In genomic region chr6:15157479-15157878, GRCh38 we compare ENCODE assay signal across 37 cellular contexts.
A peak's percentile ranks its signal among the peaks of the same experiment; 100 is the strongest.
DNase-seq lines count a peak whose midpoint lies in the region; ATAC-seq, FAIRE-seq and TF ChIP-seq lines count a peak whose summit lies in the region.
"Had no signal": no experiment of that assay in that cellular context is flagged by ENCODE, and none has a peak within 500 bp of the region (broad histone marks: within the 10 kb centered on the region; RNA-seq: fewer than 3 reads in every experiment).

No MANE protein-coding gene starts in this region.

- DNase-seq in WERI-Rb-1 (no peak), WTC11 (ENCODE audit: low spot score) (no peak), K562 (ENCODE audit: extremely low read depth in 1 of 4, low spot score in 3 of 4) (no peak), H7 (no peak), NCI-H510A (lab: John Stamatoyannopoulos, UW) (no peak), HK-2 (ENCODE audit: unreplicated experiment) (no peak)
- DNase-seq: 8988T; ACHN; AML-193; BE2C; C1 segment of cervical spinal cord; Caco-2; Calu3; CD4-positive, alpha-beta memory T cell; CD4-positive, alpha-beta T cell; CD4-positive, CD25-positive, alpha-beta regulatory T cell; CD8-positive, alpha-beta memory T cell; CD8-positive, alpha-beta T cell; COR-L47; DMS 273 treated with DMSO at 0.1 percent for 48 hours; DMS153; DMS53; DMS79; DMS79 treated with DMSO at 0.1 percent for 48 hours; DND-41; EL had no signal

- H3K4me2 ChIP-seq in K562 (ENCODE audit: insufficient read depth, low read length), result no peak overlapping the region
- H3K4me2 ChIP-seq: A549; BLaER1; BLaER1 treated with 17β-estradiol and CSF1 and Interleukin-3, amounts not matched to agents 10 nM and 100 nM had no signal

- no peak for TF ChIP-seq EP300 in K562 (IDR thresholded peaks at IDR 0.05; ENCODE audit: low read length)

- no peak overlapping the region for H3K9ac ChIP-seq in K562 (ENCODE audit: insufficient read depth in 1 of 2, low read depth in 2 of 2, low read length in 2 of 2)
- H3K9ac ChIP-seq: BLaER1; BLaER1 treated with 17β-estradiol and CSF1 and Interleukin-3, amounts not matched to agents 10 nM and 100 nM had no signal

- no peaks in the 10 kb centered on the region for H3K36me3 Mint-ChIP-seq in WTC11
- H3K36me3 Mint-ChIP-seq: CD14-positive monocyte; CD4-positive, alpha-beta memory T cell; CD4-positive, CD25-positive, alpha-beta regulatory T cell; CD8-positive, alpha-beta memory T cell; CD8-positive, alpha-beta T cell had no signal

- POLR2A ChIA-PET in HEK293 (lab: Yijun Ruan, JAX), result no interaction called here
- POLR2A ChIA-PET in WTC11 (lab: Charles Lee), result interaction anchor here (0.6 kb wide), 1 partner anchor 69 kb away, joined by 5 read pairs; no protein-coding TSS in a partner anchor
- POLR2A ChIA-PET in K562 (lab: Yijun Ruan, JAX), result no interaction called here

- H2AFZ ChIP-seq in K562 (ENCODE audit: low read depth, low read length), result no peak overlapping the region

- no peak for FAIRE-seq in K562 (lab: Jason Lieb, UNC)
- FAIRE-seq: A204.1, A549, D721Med had no signal

- H3K27me3 ChIP-seq in WERI-Rb-1 (ENCODE audit: insufficient read depth, low read depth, severe bottlenecking) (no peaks in the 10 kb centered on the region), K562 (ENCODE audit: control insufficient read depth in 2 of 2, insufficient read depth in 2 of 2, low read length in 2 of 2) (no peaks in the 10 kb centered on the region), H7 (ENCODE audit: control insufficient read depth, insufficient read depth, low read length) (no peaks in the 10 kb centered on the region)
- H3K27me3 ChIP-seq: BE2C; BLaER1; BLaER1 treated with 17β-estradiol and CSF1 and Interleukin-3, amounts not matched to agents 10 nM and 100 nM had no signal

- H3K27ac ChIP-seq in HEK293 (ENCODE audit: extremely low read depth, low read depth, low read length) (no peak overlapping the region), WERI-Rb-1 (0 out of 2 replicates have a peak overlapping the region, but pooled peaks have one; percentile 1), K562 (ENCODE audit: extremely low read depth, low read depth, low read length) (no peak overlapping the region)
- H3K27ac ChIP-seq: 22Rv1; A549; BLaER1; BLaER1 treated with 17β-estradiol and CSF1 and Interleukin-3, amounts not matched to agents 10 nM and 100 nM; C4-2B had no signal

- TF ChIP-seq CTCF in HEK293 (tag by site-specific recombination; IDR thresholded peaks at IDR 0.05) (no peak), WERI-Rb-1 (IDR thresholded peaks at IDR 0.05; ENCODE audit: low read depth, low read length) (no peak), WTC11 (IDR thresholded peaks at IDR 0.05) (no peak), K562 (IDR thresholded peaks at IDR 0.05 in 2 of 3, conservative IDR thresholded peaks at IDR 0.05 in 1 of 3; ENCODE audit: insufficient read depth in 2 of 3, low read depth in 1 of 3, low read length in 3 of 3) (no peak)

- no TSS peak for BruUV-seq in K562 (replicated peaks; lab: Mats Ljungman, UMichigan)

- CTCF ChIA-PET in HEK293 (lab: Yijun Ruan, JAX), result no interaction called here
- CTCF ChIA-PET in WTC11 (lab: Charles Lee), result no interaction called here
- CTCF ChIA-PET in K562 (lab: Yijun Ruan, JAX; ENCODE audit: low intra/inter-chr PET ratio), result no interaction called here

- H3K79me2 ChIP-seq in K562 (ENCODE audit: control insufficient read depth, insufficient read depth, low read length), result no peaks in the 10 kb centered on the region

- intact Hi-C loops in K562 (cut with micrococcal nuclease), result no loop called here

- no peaks in the 10 kb centered on the region for H3K4me1 ChIP-seq in HEK293 (ENCODE audit: control insufficient read depth, insufficient read depth, low read length)
- H3K4me1 ChIP-seq in K562 (replicated peaks in 1 of 2; ENCODE audit: control insufficient read depth in 2 of 2, insufficient read depth in 2 of 2, low read length in 2 of 2), result peaks cover 16 to 21% of the 10 kb centered on the region in 2 experiments; a peak in 4 of 5 replicates
- H3K4me1 ChIP-seq: A549; BE2C; BLaER1; BLaER1 treated with 17β-estradiol and CSF1 and Interleukin-3, amounts not matched to agents 10 nM and 100 nM; Caco-2 had no signal

- no peaks in the 10 kb centered on the region; the same call in 1 of the 2 replicates for H3K9me3 Mint-ChIP-seq in WTC11
- H3K9me3 Mint-ChIP-seq: CD4-positive, alpha-beta memory T cell; CD4-positive, alpha-beta T cell; CD8-positive, alpha-beta memory T cell; CD8-positive, alpha-beta T cell had no signal

- H3K9me3 ChIP-seq in HEK293 (ENCODE audit: control insufficient read depth, insufficient read depth, low read depth, low read length) (no peaks in the 10 kb centered on the region), WERI-Rb-1 (ENCODE audit: severe bottlenecking) (peaks cover 4% of the 10 kb centered on the region), K562 (replicated peaks; ENCODE audit: control insufficient read depth, insufficient read depth, low read depth, low read length) (no peaks in the 10 kb centered on the region)
- H3K9me3 ChIP-seq: A549; BE2C; BLaER1; BLaER1 treated with 17β-estradiol and CSF1 and Interleukin-3, amounts not matched to agents 10 nM and 100 nM; Caco-2 had no signal

- no peak for TF ChIP-seq POLR2A in K562 (conservative IDR thresholded peaks at IDR 0.05)

- 59% methylated on average over 2 of the region's 2 CpGs for WGBS in K562 (ENCODE audit: insufficient coverage, low coverage, missing lambda C conversion rate)

- H3K4me3 Mint-ChIP-seq in WTC11, result no peak overlapping the region
- H3K4me3 Mint-ChIP-seq: B cell; CD14-positive monocyte; CD4-positive, alpha-beta memory T cell; CD4-positive, alpha-beta T cell; CD4-positive, CD25-positive, alpha-beta regulatory T cell; CD8-positive, alpha-beta memory T cell; CD8-positive, alpha-beta T cell had no signal

- H3K4me1 Mint-ChIP-seq in WTC11, result peaks cover 9% of the 10 kb centered on the region
- H3K4me1 Mint-ChIP-seq: CD14-positive monocyte; CD4-positive, alpha-beta memory T cell; CD8-positive, alpha-beta memory T cell had no signal

- H3K4me3 ChIP-seq in HEK293 (ENCODE audit: low read depth, low read length) (no peak overlapping the region), WERI-Rb-1 (ENCODE audit: low read depth, low read length) (no peak overlapping the region), K562 (no peak overlapping the region), H7 (ENCODE audit: insufficient read depth, low read depth, low read length) (no peak overlapping the region)
- H3K4me3 ChIP-seq: A549; BLaER1; BLaER1 treated with 17β-estradiol and CSF1 and Interleukin-3, amounts not matched to agents 10 nM and 100 nM had no signal

- no peaks in the 10 kb centered on the region for H4K20me1 ChIP-seq in K562 (replicated peaks; ENCODE audit: control insufficient read depth, insufficient read depth, low read length)
- H4K20me1 ChIP-seq: BLaER1; BLaER1 treated with 17β-estradiol and CSF1 and Interleukin-3, amounts not matched to agents 10 nM and 100 nM had no signal

- H3K9me1 ChIP-seq in K562 (ENCODE audit: control insufficient read depth, insufficient read depth, low read length), result no peaks in the 10 kb centered on the region

- no peak overlapping the region for H3K27ac Mint-ChIP-seq in WTC11
- H3K27ac Mint-ChIP-seq: B cell; CD14-positive monocyte; CD4-positive, alpha-beta T cell; CD4-positive, CD25-positive, alpha-beta regulatory T cell; CD8-positive, alpha-beta memory T cell; CD8-positive, alpha-beta T cell had no signal

- H3K27me3 Mint-ChIP-seq in WTC11 (ENCODE audit: low read depth), result no peaks in the 10 kb centered on the region
- H3K27me3 Mint-ChIP-seq: B cell; CD4-positive, alpha-beta memory T cell; CD4-positive, alpha-beta T cell had no signal

- ATAC-seq in WTC11 (no peak), K562 (no peak), GM21447 (IDR thresholded peaks at IDR 0.05; ENCODE audit: unreplicated experiment) (no peak)
- ATAC-seq: A549; CD8-positive, alpha-beta T cell had no signal

- TF ChIP-seq RAD21 in K562 (CRISPR knock-in tag; conservative IDR thresholded peaks at IDR 0.05 in 1 of 2, IDR thresholded peaks at IDR 0.05 in 1 of 2), result no peak

- in situ Hi-C loops in K562 (cut with MboI), result no loop called here

- H3K36me3 ChIP-seq in HEK293 (ENCODE audit: control insufficient read depth in 2 of 2, insufficient read depth in 1 of 2, low read length in 2 of 2) (no peaks in the 10 kb centered on the region), WERI-Rb-1 (no peaks in the 10 kb centered on the region), K562 (ENCODE audit: control insufficient read depth, insufficient read depth, low read length) (no peaks in the 10 kb centered on the region), H7 (replicated peaks; ENCODE audit: control insufficient read depth, insufficient read depth, low read length) (no peaks in the 10 kb centered on the region)
- H3K36me3 ChIP-seq: BE2C; BLaER1; BLaER1 treated with 17β-estradiol and CSF1 and Interleukin-3, amounts not matched to agents 10 nM and 100 nM had no signal

TF ChIP-seq in HEK293, 187 proteins besides CTCF, POLR2A, EP300 and RAD21 (continues in another document):
- TF ChIP-seq, protein P1, sequence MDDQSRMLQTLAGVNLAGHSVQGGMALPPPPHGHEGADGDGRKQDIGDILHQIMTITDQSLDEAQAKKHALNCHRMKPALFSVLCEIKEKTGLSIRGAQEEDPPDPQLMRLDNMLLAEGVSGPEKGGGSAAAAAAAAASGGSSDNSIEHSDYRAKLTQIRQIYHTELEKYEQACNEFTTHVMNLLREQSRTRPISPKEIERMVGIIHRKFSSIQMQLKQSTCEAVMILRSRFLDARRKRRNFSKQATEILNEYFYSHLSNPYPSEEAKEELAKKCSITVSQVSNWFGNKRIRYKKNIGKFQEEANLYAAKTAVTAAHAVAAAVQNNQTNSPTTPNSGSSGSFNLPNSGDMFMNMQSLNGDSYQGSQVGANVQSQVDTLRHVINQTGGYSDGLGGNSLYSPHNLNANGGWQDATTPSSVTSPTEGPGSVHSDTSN (CRISPR knock-in tag; IDR thresholded peaks at IDR 0.05), result no peak

TF ChIP-seq in K562, 482 proteins besides CTCF, POLR2A, EP300 and RAD21 (continues in another document):
- no peak for TF ChIP-seq MEIS2 (IDR thresholded peaks at IDR 0.05; ENCODE audit: partially characterized antibody)
- TF ChIP-seq KDM1A (IDR thresholded peaks at IDR 0.05), result 0 out of 4 replicates have a peak, but pooled peaks have one; percentile 19 to 20
- TF ChIP-seq, protein P2, sequence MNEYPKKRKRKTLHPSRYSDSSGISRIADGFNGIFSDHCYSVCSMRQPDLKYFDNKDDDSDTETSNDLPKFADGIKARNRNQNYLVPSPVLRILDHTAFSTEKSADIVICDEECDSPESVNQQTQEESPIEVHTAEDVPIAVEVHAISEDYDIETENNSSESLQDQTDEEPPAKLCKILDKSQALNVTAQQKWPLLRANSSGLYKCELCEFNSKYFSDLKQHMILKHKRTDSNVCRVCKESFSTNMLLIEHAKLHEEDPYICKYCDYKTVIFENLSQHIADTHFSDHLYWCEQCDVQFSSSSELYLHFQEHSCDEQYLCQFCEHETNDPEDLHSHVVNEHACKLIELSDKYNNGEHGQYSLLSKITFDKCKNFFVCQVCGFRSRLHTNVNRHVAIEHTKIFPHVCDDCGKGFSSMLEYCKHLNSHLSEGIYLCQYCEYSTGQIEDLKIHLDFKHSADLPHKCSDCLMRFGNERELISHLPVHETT (CRISPR knock-in tag; conservative IDR thresholded peaks at IDR 0.05 in 1 of 2, IDR thresholded peaks at IDR 0.05 in 1 of 2), result no peak

Comparison
In these comparisons a context has a peak if more than half of its experiments do, and no peak if none do; other contexts are left out.
1. Of the 44 proteins assayed by ChIP-seq in both K562 and HEK293: peak only in K562: none; only in HEK293: none; in both: ZNF121; in neither: 43.